Comparison of ENCODE assay signal across 2 cellular contexts in genomic region chr10:128475686-128476410, GRCh38.
TF ChIP-seq lines count a peak whose summit lies in the region.

No MANE protein-coding gene starts in this region.

TF ChIP-seq in H1, 55 proteins besides CTCF, POLR2A, EP300 and RAD21:
- TF ChIP-seq BRCA1 (IDR thresholded peaks at IDR 0.05; ENCODE audit: low read depth, low read length), result no peak
- TF ChIP-seq FOSL1 (IDR thresholded peaks at IDR 0.05; ENCODE audit: insufficient read depth, low read depth, low read length), result no peak
- no peak for TF ChIP-seq CHD1 (IDR thresholded peaks at IDR 0.05; ENCODE audit: low read depth, low read length)
- TF ChIP-seq MAX (IDR thresholded peaks at IDR 0.05), result no peak
- TF ChIP-seq ATF3 (IDR thresholded peaks at IDR 0.05; ENCODE audit: insufficient read depth, low read depth, low read length), result no peak
- no peak for TF ChIP-seq SRF (IDR thresholded peaks at IDR 0.05; ENCODE audit: low read depth, low read length)
- TF ChIP-seq RXRA (IDR thresholded peaks at IDR 0.05; ENCODE audit: insufficient read depth, low read depth, low read length), result no peak
- no peak for TF ChIP-seq E2F6 (IDR thresholded peaks at IDR 0.05)
- TF ChIP-seq NRF1 (IDR thresholded peaks at IDR 0.05; ENCODE audit: low read depth, low read length), result no peak
- TF ChIP-seq SIN3A (conservative IDR thresholded peaks at IDR 0.05 in 1 of 2, IDR thresholded peaks at IDR 0.05 in 1 of 2; ENCODE audit: low read depth in 1 of 2, low read length in 2 of 2), result no peak
- TF ChIP-seq ZNF274 (IDR thresholded peaks at IDR 0.05; ENCODE audit: borderline replicate concordance, extremely low read depth, low read length), result no peak
- TF ChIP-seq USF2 (IDR thresholded peaks at IDR 0.05; ENCODE audit: low read length), result no peak
- no peak for TF ChIP-seq TAF1 (IDR thresholded peaks at IDR 0.05; ENCODE audit: low read depth, low read length)
- TF ChIP-seq ATF2 (IDR thresholded peaks at IDR 0.05; ENCODE audit: low read length), result no peak
- TF ChIP-seq SUZ12 (IDR thresholded peaks at IDR 0.05; ENCODE audit: low read length), result no peak
- no peak for TF ChIP-seq CBX8 (IDR thresholded peaks at IDR 0.05; ENCODE audit: borderline replicate concordance, low read depth, low read length)
- no peak for TF ChIP-seq RBBP5 (IDR thresholded peaks at IDR 0.05; ENCODE audit: borderline replicate concordance, low read depth, low read length)

TF ChIP-seq in HepG2, 621 proteins besides CTCF, POLR2A, EP300 and RAD21:
- TF ChIP-seq MTERF4 (CRISPR knock-in tag; IDR thresholded peaks at IDR 0.05) (no peak), SIX1 (CRISPR knock-in tag; IDR thresholded peaks at IDR 0.05; ENCODE audit: borderline replicate concordance) (no peak), ZNF354B (CRISPR knock-in tag; IDR thresholded peaks at IDR 0.05) (no peak)
TF ChIP-seq in HepG2: peak in this region for 0.
